8 cellular contexts compared by ENCODE assay signal in genomic region chr1:151992345-151993083, GRCh38. TPM values are rescaled to one million over a fixed set of nuclear protein-coding genes. Genes with fewer than 3 reads are reported as not detected.
DNase-seq lines count a peak whose midpoint lies in the region; ATAC-seq and TF ChIP-seq lines count a peak whose summit lies in the region.

No MANE protein-coding gene starts in this region.

- H3K36me3 Mint-ChIP-seq in glutamatergic neuron (ENCODE audit: unreplicated experiment) = no peaks in the 10 kb centered on the region

- H3K4me1 Mint-ChIP-seq in glutamatergic neuron (ENCODE audit: low read depth, unreplicated experiment) = peaks cover 6% of the 10 kb centered on the region

- H3K4me1 ChIP-seq in osteoblast (ENCODE audit: insufficient read depth, low read length) = peaks cover 75% of the 10 kb centered on the region

- H3K27me3 ChIP-seq in osteoblast (ENCODE audit: insufficient read depth, low read length) = no peaks in the 10 kb centered on the region

- no peaks in the 10 kb centered on the region for H3K36me3 ChIP-seq in osteoblast (ENCODE audit: insufficient read depth, low read length)

- peaks cover 24% of the 10 kb centered on the region for H3K79me2 ChIP-seq in osteoblast (ENCODE audit: insufficient read depth, low read length)

- H2AFZ ChIP-seq in osteoblast (ENCODE audit: low read length) = peak overlapping the region; percentile 73

- H3K4me2 ChIP-seq in osteoblast (ENCODE audit: insufficient read depth, low read length) = peak overlapping the region; percentile 90

- peaks cover 5% of the 10 kb centered on the region for H3K9me3 Mint-ChIP-seq in glutamatergic neuron (ENCODE audit: unreplicated experiment)

- H3K4me3 ChIP-seq in osteoblast (ENCODE audit: insufficient read depth, low read length) = peak overlapping the region; percentile 81

- H3K27ac Mint-ChIP-seq in glutamatergic neuron (ENCODE audit: unreplicated experiment) = peak overlapping the region; percentile 91

- ATAC-seq in HG02884 (IDR thresholded peaks at IDR 0.05; ENCODE audit: unreplicated experiment) = no peak

- peaks cover 10% of the 10 kb centered on the region for H3K27me3 Mint-ChIP-seq in glutamatergic neuron (ENCODE audit: unreplicated experiment)

- peak overlapping the region; percentile 64 for H3K27ac ChIP-seq in osteoblast (ENCODE audit: low read depth, low read length)

- no peaks in the 10 kb centered on the region for H3K9me3 ChIP-seq in osteoblast (ENCODE audit: low read depth, low read length)

- peaks cover 10% of the 10 kb centered on the region for H4K20me1 ChIP-seq in osteoblast (ENCODE audit: insufficient read depth, low read length)

- TF ChIP-seq CTCF in glutamatergic neuron (IDR thresholded peaks at IDR 0.05; ENCODE audit: partially characterized antibody, unreplicated experiment) (no peak), osteoblast (IDR thresholded peaks at IDR 0.05; ENCODE audit: extremely low read depth, low read depth, low read length) (no peak)

- DNase-seq in GM03348 (ENCODE audit: low spot score) (peak; percentile 86), NCI-H510A (lab: John Stamatoyannopoulos, UW) (peak; percentile 45), activated gamma-delta T cell treated with Interleukin-2 at 50 U/mL for 16 hours (peak; percentile 17), glutamatergic neuron (peak; percentile 55), osteoblast (ENCODE audit: insufficient read length, low spot score, missing footprints) (peak; percentile 80), Ammon's horn (ENCODE audit: low spot score) (no peak), NCI-H128 (lab: John Stamatoyannopoulos, UW; ENCODE audit: unreplicated experiment) (no peak)

- peak overlapping the region; percentile 92 for H3K4me3 Mint-ChIP-seq in glutamatergic neuron (ENCODE audit: unreplicated experiment)

RNA-seq across cellular contexts. Expression of gene S100A10, which starts 1.1 kb away (rescaled TPM):
- total RNA-seq in glutamatergic neuron (ENCODE audit: unreplicated experiment) (245 TPM), osteoblast (103 and 116 TPM in 2 replicates)

RNA-seq across cellular contexts. Expression of gene S100A11, which starts 44.3 kb away (rescaled TPM):
- total RNA-seq in glutamatergic neuron (ENCODE audit: unreplicated experiment) (45.1 TPM), osteoblast (142 and 167 TPM in 2 replicates)

Comparison
In these comparisons a context has a peak if more than half of its experiments do, and no peak if none do; other contexts are left out.
1. DNase-seq: peak in GM03348 (single experiment), NCI-H510A (single experiment), activated gamma-delta T cell treated with Interleukin-2 at 50 U/mL for 16 hours (single experiment), glutamatergic neuron (single experiment) and osteoblast (single experiment); none in Ammon's horn (single experiment) and NCI-H128 (single experiment).